8 cellular contexts compared by ENCODE assay signal in the genomic region with DNA sequence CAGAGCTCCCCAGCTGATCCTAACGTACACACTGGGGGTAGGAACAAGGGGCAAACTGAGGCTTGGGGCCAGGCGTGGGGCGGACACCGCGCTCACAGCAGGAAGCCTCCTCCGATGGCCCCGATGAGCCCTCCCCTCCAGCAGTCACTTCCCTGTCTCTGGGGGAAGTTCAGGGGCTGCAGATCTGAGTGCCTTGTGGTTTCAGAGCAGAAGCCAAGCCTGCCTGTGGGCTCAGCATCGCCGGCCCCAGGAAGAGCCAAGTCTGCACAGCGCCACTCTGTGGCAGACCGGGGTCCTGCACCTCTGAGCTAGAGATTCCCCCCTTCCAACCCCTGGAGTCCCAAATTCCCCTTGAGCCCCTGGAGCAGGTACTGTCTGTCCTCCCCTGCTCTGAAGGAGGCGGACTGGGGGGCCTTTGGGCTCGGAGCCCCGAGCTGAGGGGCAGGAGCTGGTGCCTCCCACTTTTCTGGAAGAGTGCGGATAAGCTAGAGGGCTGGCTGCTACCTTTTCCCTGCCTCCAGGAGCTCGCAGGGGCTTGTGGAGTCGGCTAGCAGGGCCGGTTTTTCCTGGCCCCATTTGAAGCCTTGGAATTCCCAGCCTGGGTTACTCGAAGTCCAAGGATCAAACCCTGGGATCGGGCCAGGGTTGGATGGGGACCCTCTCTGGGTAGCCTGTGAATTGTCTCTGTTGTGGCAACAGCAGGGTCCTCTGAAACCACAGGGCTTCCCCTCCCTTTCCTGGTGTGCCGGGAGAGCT.
DNase-seq lines count a peak whose midpoint lies in the region; ATAC-seq lines count a peak whose summit lies in the region.

No MANE protein-coding gene starts in this region.

- DNase-seq in DMS79 (lab: John Stamatoyannopoulos, UW), result peak; percentile 25
- peak; percentile 84 for DNase-seq in NCI-H1694 (lab: John Stamatoyannopoulos, UW)
- peak; percentile 33 for DNase-seq in activated CD4-positive, CD25-positive, alpha-beta regulatory T cell treated with anti-CD3 and anti-CD28 coated beads, Interleukin-2, amount 50 U/mL, for 16 hours (ENCODE audit: low read depth, low spot score)
- DNase-seq in central memory CD4-positive, alpha-beta T cell, result peak; percentile 70
- DNase-seq in kidney glomerular epithelial cell (lab: John Stamatoyannopoulos, UW), result peak; percentile 34
- peak; percentile 46 to 64 for DNase-seq in stimulated activated CD4-positive, alpha-beta T cell treated with anti-CD3 and anti-CD28 coated beads, Interleukin-1b, Interleukin-23, amount 100 ng/mL, for 1 hour (ENCODE audit: low read depth in 2 of 2)

- ATAC-seq in GM21786 (IDR thresholded peaks at IDR 0.05; ENCODE audit: unreplicated experiment) (peak; percentile 40), HG03457 (IDR thresholded peaks at IDR 0.05; ENCODE audit: unreplicated experiment) (no peak)

Comparison
In these comparisons a context has a peak if more than half of its experiments do, and no peak if none do; other contexts are left out.
1. DNase-seq: peak in every context shown above with its lines; median percentile 84 in NCI-H1694; 70 in central memory CD4-positive, alpha-beta T cell; 55 in stimulated activated CD4-positive, alpha-beta T cell treated with anti-CD3 and anti-CD28 coated beads, Interleukin-1b, Interleukin-23, amount 100 ng/mL, for 1 hour; 34 in kidney glomerular epithelial cell; 33 in activated CD4-positive, CD25-positive, alpha-beta regulatory T cell treated with anti-CD3 and anti-CD28 coated beads, Interleukin-2, amount 50 U/mL, for 16 hours; 25 in DMS79.